Comparison of ENCODE assay signal across 29 cellular contexts in genomic region chr17:58187063-58187462, GRCh38. TPM values are rescaled to one million over a fixed set of nuclear protein-coding genes. Genes with fewer than 3 reads are reported as not detected.
"Had no signal": no experiment of that assay in that cellular context is flagged by ENCODE, and none has a peak within 500 bp of the region (broad histone marks: within the 10 kb centered on the region; RNA-seq: fewer than 3 reads in every experiment).

No MANE protein-coding gene starts in this region.

- H3K4me3 Mint-ChIP-seq: immature natural killer cell; mesothelial cell of epicardium; naive thymus-derived CD4-positive, alpha-beta T cell had no signal

- H3K27ac Mint-ChIP-seq: mesothelial cell of epicardium; naive thymus-derived CD4-positive, alpha-beta T cell had no signal

- H3K9me3 ChIP-seq: esophagus squamous epithelium, gastrocnemius medialis, heart left ventricle, left lung, lower lobe of right lung, mucosa of descending colon had no signal

- DNase-seq: dermis blood vessel endothelial cell; dorsolateral prefrontal cortex; effector CD4-positive, alpha-beta T cell; effector memory CD4-positive, alpha-beta T cell; erythroblast; esophagus squamous epithelium; foreskin fibroblast; foreskin melanocyte; gastrocnemius medialis; heart left ventricle; hypothalamus; immature natural killer cell; left cardiac atrium; left lung; left ventricle myocardium superior; lower lobe of right lung; mesenchymal stem cell; mucosa of descending colon; naive thymus-derived CD4-positive, alpha-beta T cell had no signal

- H3K4me1 ChIP-seq: gastrocnemius medialis, left lung, lower lobe of right lung had no signal

- H3K27ac ChIP-seq: coronary artery, dorsolateral prefrontal cortex, epithelial cell of prostate, esophagus squamous epithelium, gastrocnemius medialis, heart left ventricle, hepatocyte, left lung, lower lobe of right lung had no signal

- H3K36me3 Mint-ChIP-seq: immature natural killer cell; mesothelial cell of epicardium; naive thymus-derived CD4-positive, alpha-beta T cell had no signal

- H3K36me3 ChIP-seq: esophagus squamous epithelium, gastrocnemius medialis, heart left ventricle, left lung, lower lobe of right lung had no signal

- H3K4me3 ChIP-seq: coronary artery, dorsolateral prefrontal cortex, esophagus squamous epithelium, gastrocnemius medialis, heart left ventricle, hepatocyte, left lung, lower lobe of right lung, mucosa of descending colon had no signal

- H3K9me3 Mint-ChIP-seq: immature natural killer cell; mesothelial cell of epicardium; naive thymus-derived CD4-positive, alpha-beta T cell had no signal

RNA-seq across cellular contexts. Expression of gene EPX, which starts 5.5 kb away (rescaled TPM):
- total RNA-seq: dermis blood vessel endothelial cell; dorsolateral prefrontal cortex; esophagus mucosa; esophagus squamous epithelium; gastrocnemius medialis; heart left ventricle; hepatocyte; kidney epithelial cell; left cardiac atrium; left lung; left ventricle myocardium superior; lower leg skin; lower lobe of right lung; lung microvascular endothelial cell; mesenteric fat pad; mesothelial cell of epicardium; mucosa of descending colon; naive thymus-derived CD4-positive, alpha-beta T cell had no signal
- polyA plus RNA-seq: heart left ventricle; hepatocyte; immature natural killer cell; keratinocyte; naive thymus-derived CD4-positive, alpha-beta T cell had no signal

RNA-seq across cellular contexts. Expression of gene OR4D2, which starts 20.3 kb away (rescaled TPM):
- total RNA-seq: dermis blood vessel endothelial cell; dorsolateral prefrontal cortex; esophagus mucosa; esophagus squamous epithelium; gastrocnemius medialis; heart left ventricle; hepatocyte; kidney epithelial cell; left cardiac atrium; left lung; left ventricle myocardium superior; lower leg skin; lower lobe of right lung; lung microvascular endothelial cell; mesenteric fat pad; mesothelial cell of epicardium; mucosa of descending colon; naive thymus-derived CD4-positive, alpha-beta T cell had no signal
- polyA plus RNA-seq: heart left ventricle; hepatocyte; keratinocyte; naive thymus-derived CD4-positive, alpha-beta T cell had no signal

RNA-seq across cellular contexts. Expression of gene OR4D1, which starts 38.9 kb away (rescaled TPM):
- total RNA-seq: dermis blood vessel endothelial cell, esophagus mucosa, esophagus squamous epithelium, gastrocnemius medialis, heart left ventricle, hepatocyte, kidney epithelial cell, left cardiac atrium, left lung, left ventricle myocardium superior, lower lobe of right lung, lung microvascular endothelial cell, mesenteric fat pad, mesothelial cell of epicardium, mucosa of descending colon had no signal
- polyA plus RNA-seq: heart left ventricle, hepatocyte, keratinocyte had no signal

RNA-seq across cellular contexts. Expression of gene LPO, which starts 51.3 kb away (rescaled TPM):
- total RNA-seq: gastrocnemius medialis, heart left ventricle, left cardiac atrium, left ventricle myocardium superior, lower lobe of right lung, lung microvascular endothelial cell, mesenteric fat pad, mucosa of descending colon had no signal
- polyA plus RNA-seq: heart left ventricle; keratinocyte; naive thymus-derived CD4-positive, alpha-beta T cell had no signal
